In the genomic region with DNA sequence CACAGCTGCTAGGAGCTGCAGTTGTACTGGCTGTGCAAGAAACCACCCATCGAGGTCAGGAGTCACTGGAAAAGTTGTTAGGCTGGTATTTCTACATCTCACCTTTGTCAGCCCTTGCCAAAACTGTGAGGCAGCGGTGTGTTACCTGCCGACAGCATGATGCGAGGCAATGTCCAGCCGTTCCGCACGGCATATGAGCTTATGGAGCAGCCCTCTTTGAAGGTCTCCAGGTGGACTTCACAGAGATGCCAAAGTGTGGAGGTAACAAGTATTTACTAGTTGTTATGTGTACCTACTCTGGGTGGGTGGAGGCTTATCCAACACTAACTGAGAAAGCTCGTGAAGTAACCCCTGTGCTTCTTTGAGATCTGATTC, we compare ENCODE assay signal across 19 cellular contexts. TPM values are rescaled to one million over a fixed set of nuclear protein-coding genes. Genes with fewer than 3 reads are reported as not detected.
"Had no signal": no experiment of that assay in that cellular context is flagged by ENCODE, and none has a peak within 500 bp of the region (broad histone marks: within the 10 kb centered on the region; RNA-seq: fewer than 3 reads in every experiment).

No MANE protein-coding gene starts in this region.

RNA-seq across cellular contexts. Expression of a gene that starts 6.9 kb away (rescaled TPM):
- total RNA-seq: naive thymus-derived CD4-positive, alpha-beta T cell; natural killer cell; occipital lobe; osteoblast; ovary; prostate gland; pulmonary artery endothelial cell; right atrium auricular region; sciatic nerve; smooth muscle cell; spleen; subcutaneous adipose tissue; temporal lobe; thoracic aorta; transverse colon; upper lobe of left lung; ureter; vagina had no signal
- polyA plus RNA-seq: naive thymus-derived CD4-positive, alpha-beta T cell; neural cell; ovary; smooth muscle cell; spleen had no signal

RNA-seq across cellular contexts. Expression of a gene that starts 24.2 kb away (rescaled TPM):
- total RNA-seq: naive thymus-derived CD4-positive, alpha-beta T cell; natural killer cell; occipital lobe; prostate gland; pulmonary artery endothelial cell; right atrium auricular region; sciatic nerve; smooth muscle cell; subcutaneous adipose tissue; temporal lobe; thoracic aorta; vagina had no signal
- polyA plus RNA-seq: naive thymus-derived CD4-positive, alpha-beta T cell; neural cell; ovary; smooth muscle cell had no signal

RNA-seq across cellular contexts. Expression of a gene that starts 41.3 kb away (rescaled TPM):
- total RNA-seq: occipital lobe, osteoblast, pulmonary artery endothelial cell, right atrium auricular region, smooth muscle cell, temporal lobe, thoracic aorta, vagina had no signal
- polyA plus RNA-seq: naive thymus-derived CD4-positive, alpha-beta T cell; neural cell; smooth muscle cell had no signal

RNA-seq across cellular contexts. Expression of a gene that starts 51.7 kb away (rescaled TPM):
- total RNA-seq: naive thymus-derived CD4-positive, alpha-beta T cell; natural killer cell; ovary; pulmonary artery endothelial cell; right atrium auricular region; smooth muscle cell; temporal lobe; vagina had no signal
- polyA plus RNA-seq: naive thymus-derived CD4-positive, alpha-beta T cell; neural cell; ovary; smooth muscle cell had no signal
